In genomic region chr6:11783524-11784064, GRCh38 we compare ENCODE assay signal across 32 cellular contexts. TPM values are rescaled to one million over a fixed set of nuclear protein-coding genes. Genes with fewer than 3 reads are reported as not detected.
"Had no signal": no experiment of that assay in that cellular context is flagged by ENCODE, and none has a peak within 500 bp of the region (broad histone marks: within the 10 kb centered on the region; RNA-seq: fewer than 3 reads in every experiment).

No MANE protein-coding gene starts in this region.

- FAIRE-seq: astrocyte had no signal

- H3K27ac ChIP-seq: brain microvascular endothelial cell, coronary artery, dorsolateral prefrontal cortex, gastroesophageal sphincter, heart right ventricle, hepatocyte, WERI-Rb-1 had no signal

- H3K9me3 ChIP-seq: gastroesophageal sphincter, heart right ventricle had no signal

- H3K27ac Mint-ChIP-seq: activated B cell treated with CpG ODN at 0.5 μM for 24 hours; activated CD8-positive, alpha-beta T cell treated with anti-CD3 and anti-CD28 coated beads for 36 hours; activated naive CD8-positive, alpha-beta T cell; activated T-helper 17 cell treated with anti-CD3 and anti-CD28 coated beads, Interleukin-2, amount 50 U/mL, for 72 hours; dendritic cell treated with granulocyte-macrophage colony-stimulating factor and Interleukin-4, amounts not matched to agents 40 ng/mL and 50 ng/mL, for 4 days; endodermal cell; T-helper 2 cell treated with Interferon-gamma antibody and Interleukin-4, amounts not matched to agents 5 μg/mL and 100 μg/mL, for 36 hours had no signal

- H3K36me3 ChIP-seq: brain microvascular endothelial cell, gastroesophageal sphincter, heart right ventricle, WERI-Rb-1 had no signal

- H3K27me3 Mint-ChIP-seq: activated CD8-positive, alpha-beta T cell treated with anti-CD3 and anti-CD28 coated beads for 36 hours; activated naive CD8-positive, alpha-beta T cell; dendritic cell treated with granulocyte-macrophage colony-stimulating factor and Interleukin-4, amounts not matched to agents 40 ng/mL and 50 ng/mL, for 4 days had no signal

- H3K4me3 Mint-ChIP-seq: activated B cell treated with CpG ODN at 0.5 μM for 24 hours; activated CD8-positive, alpha-beta T cell treated with anti-CD3 and anti-CD28 coated beads for 36 hours; activated naive CD8-positive, alpha-beta T cell; activated T-cell treated with anti-CD3 and anti-CD28 coated beads, Interleukin-2, amount 50 U/mL, for 4 hours; activated T-helper 17 cell treated with anti-CD3 and anti-CD28 coated beads, Interleukin-2, amount 50 U/mL, for 72 hours; central memory CD8-positive, alpha-beta T cell; dendritic cell treated with granulocyte-macrophage colony-stimulating factor and Interleukin-4, amounts not matched to agents 40 ng/mL and 50 ng/mL, for 4 days; endodermal cell; T-helper 2 cell treated with Interferon-gamma antibody and Interleukin-4, amounts not matched to agents 5 μg/mL and 100 μg/mL, for 36 hours had no signal

- H3K4me3 ChIP-seq: coronary artery, dorsolateral prefrontal cortex, gastroesophageal sphincter, heart right ventricle, hepatocyte had no signal

- DNase-seq: activated B cell treated with CpG ODN at 0.5 μM for 24 hours; activated CD4-positive, alpha-beta T cell treated with anti-CD3 and anti-CD28 coated beads for 48 hours; activated CD4-positive, alpha-beta T cell treated with anti-CD3 and anti-CD28 coated beads, Interleukin-2, amount 50 U/mL, for 1 hour; activated CD4-positive, alpha-beta T cell treated with anti-CD3 and anti-CD28 coated beads, Interleukin-2, amount 50 U/mL, for 48 hours; activated CD8-positive, alpha-beta memory T cell treated with anti-CD3 and anti-CD28 coated beads for 24 hours; activated CD8-positive, alpha-beta T cell treated with anti-CD3 and anti-CD28 coated beads for 36 hours; activated effector memory CD4-positive, alpha-beta T cell treated with Interleukin-2 at 50 U/mL for 16 hours; activated gamma-delta T cell treated with Interleukin-2 at 50 U/mL for 16 hours; activated naive CD4-positive, alpha-beta T cell treated with anti-CD3 and anti-CD28 coated beads, Interleukin-2, amount 50 U/mL, for 16 hours; activated naive CD4-positive, alpha-beta T cell treated with Interleukin-2 at 50 U/mL for 16 hours; activated T-cell treated with anti-CD3 and anti-CD28 coated beads, Interleukin-2, amount 50 U/mL, for 4 hours; amniotic stem cell; anterior cingulate cortex; brain microvascular endothelial cell; dorsolateral prefrontal cortex; effector memory CD4-positive, alpha-beta T cell; endodermal cell; foreskin melanocyte; heart right ventricle; T1000; WERI-Rb-1 had no signal

- H3K27me3 ChIP-seq: brain microvascular endothelial cell, dorsolateral prefrontal cortex, gastroesophageal sphincter, heart right ventricle, hepatocyte had no signal

- H3K4me2 ChIP-seq: hepatocyte had no signal

- H3K79me2 ChIP-seq: hepatocyte had no signal

- H3K9me3 Mint-ChIP-seq: activated B cell treated with CpG ODN at 0.5 μM for 24 hours; activated T-cell treated with anti-CD3 and anti-CD28 coated beads, Interleukin-2, amount 50 U/mL, for 4 hours; activated T-helper 17 cell treated with anti-CD3 and anti-CD28 coated beads, Interleukin-2, amount 50 U/mL, for 72 hours; central memory CD8-positive, alpha-beta T cell; dendritic cell treated with granulocyte-macrophage colony-stimulating factor and Interleukin-4, amounts not matched to agents 40 ng/mL and 50 ng/mL, for 4 days; endodermal cell; T-helper 2 cell treated with Interferon-gamma antibody and Interleukin-4, amounts not matched to agents 5 μg/mL and 100 μg/mL, for 36 hours had no signal

- H3K36me3 Mint-ChIP-seq: activated naive CD8-positive, alpha-beta T cell had no signal

- H2AFZ ChIP-seq: hepatocyte had no signal

RNA-seq across cellular contexts. Expression of gene ADTRP, which starts 5.0 kb away (rescaled TPM):
- total RNA-seq: cardiac septum, cerebellum had no signal
